Comparison of ENCODE assay signal across 20 cellular contexts in genomic region chr4:1523506-1523905, GRCh38.
"Had no signal": no experiment of that assay in that cellular context is flagged by ENCODE, and none has a peak within 500 bp of the region (broad histone marks: within the 10 kb centered on the region; RNA-seq: fewer than 3 reads in every experiment).

No MANE protein-coding gene starts in this region.

- DNase-seq: cerebellar nuclear complex; colonic mucosa; dermis blood vessel endothelial cell; esophagus squamous epithelium; foreskin fibroblast; islet precursor cell; mesendoderm; naive thymus-derived CD4-positive, alpha-beta T cell; stimulated activated CD4-positive, alpha-beta T cell treated with anti-CD3 and anti-CD28 coated beads, Interleukin-15, amount 100 ng/mL, for 24 hours; stimulated activated CD4-positive, alpha-beta T cell treated with anti-CD3 and anti-CD28 coated beads, Interleukin-1b, Interleukin-23, amount 100 ng/mL, for 48 hours; stimulated activated CD4-positive, alpha-beta T cell treated with anti-CD3 and anti-CD28 coated beads, Interleukin-4, amount 100 ng/mL, for 24 hours; stimulated activated naive B cell treated with anti-CD40 and anti-IgM and Interleukin-4, amounts not matched to agents 10 μg/mL and 1 μg/mL and 100 μg/mL, for 72 hours; stimulated activated naive CD8-positive, alpha-beta T cell treated with anti-CD3 and anti-CD28 coated beads, Interleukin-15, amount 100 ng/mL, for 72 hours had no signal

- H3K27ac ChIP-seq: colonic mucosa, esophagus squamous epithelium, gastroesophageal sphincter, left lung, ovary, right lobe of liver, testis, tibial nerve had no signal

- H3K9me3 ChIP-seq: colonic mucosa, esophagus squamous epithelium, right lobe of liver, testis had no signal

- H3K27me3 ChIP-seq: colonic mucosa, ovary, testis had no signal

- H3K4me1 ChIP-seq: colonic mucosa, right lobe of liver, testis had no signal

- ATAC-seq: gastroesophageal sphincter; left lung; naive thymus-derived CD4-positive, alpha-beta T cell; stimulated activated naive B cell treated with anti-CD40 and anti-IgM and Interleukin-4, amounts not matched to agents 10 μg/mL and 1 μg/mL and 100 μg/mL, for 72 hours; stimulated activated naive CD8-positive, alpha-beta T cell treated with anti-CD3 and anti-CD28 coated beads, Interleukin-15, amount 100 ng/mL, for 72 hours had no signal

- H3K36me3 Mint-ChIP-seq: stimulated activated naive B cell treated with anti-CD40 and anti-IgM and Interleukin-4, amounts not matched to agents 10 μg/mL and 1 μg/mL and 100 μg/mL, for 72 hours had no signal

- H3K9me3 Mint-ChIP-seq: stimulated activated naive CD8-positive, alpha-beta T cell treated with anti-CD3 and anti-CD28 coated beads, Interleukin-15, amount 100 ng/mL, for 72 hours had no signal

- H3K36me3 ChIP-seq: colonic mucosa, esophagus squamous epithelium, gastroesophageal sphincter, left lung, ovary, right lobe of liver, tibial nerve had no signal

- H3K27ac Mint-ChIP-seq: naive thymus-derived CD4-positive, alpha-beta T cell; progenitor cell of endocrine pancreas; stimulated activated naive B cell treated with anti-CD40 and anti-IgM and Interleukin-4, amounts not matched to agents 10 μg/mL and 1 μg/mL and 100 μg/mL, for 72 hours had no signal

- H3K4me1 Mint-ChIP-seq: stimulated activated naive CD8-positive, alpha-beta T cell treated with anti-CD3 and anti-CD28 coated beads, Interleukin-15, amount 100 ng/mL, for 72 hours had no signal

- H3K4me3 Mint-ChIP-seq: stimulated activated naive B cell treated with anti-CD40 and anti-IgM and Interleukin-4, amounts not matched to agents 10 μg/mL and 1 μg/mL and 100 μg/mL, for 72 hours; stimulated activated naive CD8-positive, alpha-beta T cell treated with anti-CD3 and anti-CD28 coated beads, Interleukin-15, amount 100 ng/mL, for 72 hours had no signal

- H3K4me3 ChIP-seq: colonic mucosa, esophagus squamous epithelium, gastroesophageal sphincter, left lung, ovary, right lobe of liver, testis, tibial nerve had no signal
